9 cellular contexts compared by ENCODE assay signal in the genomic region with DNA sequence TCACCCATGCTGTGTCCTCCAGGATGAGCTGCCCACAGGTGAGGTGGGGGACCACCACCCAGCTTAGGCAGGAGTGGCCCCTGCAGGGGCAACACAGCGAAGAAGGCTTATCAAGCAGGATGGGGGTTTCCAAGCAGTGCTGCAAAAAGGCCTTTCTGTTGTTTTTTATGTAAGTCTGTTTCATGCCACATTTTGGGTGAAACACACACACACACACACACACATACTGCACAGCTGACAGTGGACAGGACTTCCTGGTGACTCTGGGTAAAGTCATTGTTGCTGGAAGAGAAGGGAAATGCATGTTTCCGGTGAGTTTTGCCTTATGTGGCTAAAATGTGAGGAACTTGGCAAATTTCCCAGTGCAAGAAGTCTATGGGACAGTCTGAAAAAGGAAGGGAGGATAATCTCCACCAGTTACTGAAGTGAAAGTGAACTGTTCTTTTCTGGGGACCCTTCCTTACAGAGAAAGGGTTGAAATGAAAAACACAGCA.
DNase-seq lines count a peak whose midpoint lies in the region; ATAC-seq and TF ChIP-seq lines count a peak whose summit lies in the region.
"Had no signal": no experiment of that assay in that cellular context is flagged by ENCODE, and none has a peak within 500 bp of the region (broad histone marks: within the 10 kb centered on the region; RNA-seq: fewer than 3 reads in every experiment).

No MANE protein-coding gene starts in this region.

- H3K9me3 Mint-ChIP-seq in activated CD4-positive, alpha-beta T cell treated with anti-CD3 and anti-CD28 coated beads for 36 hours (ENCODE audit: low read depth), result peaks cover 2% of the 10 kb centered on the region
- H3K9me3 Mint-ChIP-seq in activated B cell treated with CpG ODN at 0.5 μM for 24 hours, result peaks cover 2% of the 10 kb centered on the region

- peak; percentile 53 for ATAC-seq in activated CD4-positive, alpha-beta T cell treated with anti-CD3 and anti-CD28 coated beads for 36 hours
- ATAC-seq in activated B cell treated with CpG ODN at 0.5 μM for 24 hours (ENCODE audit: low read depth) (peak; percentile 58), gastroesophageal sphincter (peak; percentile 86)

- peaks cover 15% of the 10 kb centered on the region for H3K4me1 Mint-ChIP-seq in activated CD4-positive, alpha-beta T cell treated with anti-CD3 and anti-CD28 coated beads for 36 hours
- peaks cover 33% of the 10 kb centered on the region for H3K4me1 Mint-ChIP-seq in activated B cell treated with CpG ODN at 0.5 μM for 24 hours

- H3K27me3 Mint-ChIP-seq in activated CD4-positive, alpha-beta T cell treated with anti-CD3 and anti-CD28 coated beads for 36 hours, result no peaks in the 10 kb centered on the region
- no peaks in the 10 kb centered on the region for H3K27me3 Mint-ChIP-seq in activated B cell treated with CpG ODN at 0.5 μM for 24 hours

- TF ChIP-seq POLR2A in gastroesophageal sphincter (IDR thresholded peaks at IDR 0.05), result no peak

- POLR2A ChIA-PET in activated CD4-positive, alpha-beta T cell treated with anti-CD3 and anti-CD28 coated beads for 36 hours (lab: Charles Lee), result no interaction called here
- POLR2A ChIA-PET in activated B cell treated with CpG ODN at 0.5 μM for 24 hours (lab: Charles Lee), result interaction anchor here (0.8 to 1.6 kb wide), 2 partner anchors 11 to 41 kb away, joined by 3 to 9 read pairs; no protein-coding TSS in a partner anchor

- no peaks in the 10 kb centered on the region for H3K9me3 ChIP-seq in gastroesophageal sphincter

- H3K4me3 ChIP-seq in gastroesophageal sphincter (no peak overlapping the region), H7 (ENCODE audit: insufficient read depth, low read depth, low read length) (no peak overlapping the region)

- 22% methylated on average over 1 of the region's 2 CpGs; no CpG with 5 or more reads in 1 of the 2 donors for WGBS in gastroesophageal sphincter (ENCODE audit: low coverage in 1 of 2), 2 donors

- H3K4me1 ChIP-seq in gastroesophageal sphincter, result peaks cover 0 to 15% (median 0%) of the 10 kb centered on the region in 3 donors

- TF ChIP-seq EP300 in gastroesophageal sphincter (IDR thresholded peaks at IDR 0.05), result no peak

- H3K36me3 Mint-ChIP-seq in activated CD4-positive, alpha-beta T cell treated with anti-CD3 and anti-CD28 coated beads for 36 hours (ENCODE audit: low read depth), result peaks cover 2% of the 10 kb centered on the region
- no peaks in the 10 kb centered on the region for H3K36me3 Mint-ChIP-seq in activated B cell treated with CpG ODN at 0.5 μM for 24 hours (ENCODE audit: low read depth)

- H3K36me3 ChIP-seq in gastroesophageal sphincter (no peaks in the 10 kb centered on the region), H7 (replicated peaks; ENCODE audit: control insufficient read depth, insufficient read depth, low read length) (no peaks in the 10 kb centered on the region)

- H3K4me3 Mint-ChIP-seq in activated CD4-positive, alpha-beta T cell treated with anti-CD3 and anti-CD28 coated beads for 36 hours, result no peak overlapping the region
- no peak overlapping the region for H3K4me3 Mint-ChIP-seq in activated B cell treated with CpG ODN at 0.5 μM for 24 hours

- intact Hi-C loops in activated CD4-positive, alpha-beta T cell treated with anti-CD3 and anti-CD28 coated beads for 36 hours (cut with DNase I, micrococcal nuclease), result no loop called here
- intact Hi-C loops in activated B cell treated with CpG ODN at 0.5 μM for 24 hours (cut with micrococcal nuclease), result loop anchor here (1.0 to 2.0 kb wide), 2 partner anchors 8 to 14 kb away; no protein-coding TSS in a partner anchor

- CTCF ChIA-PET in activated CD4-positive, alpha-beta T cell treated with anti-CD3 and anti-CD28 coated beads for 36 hours (lab: Charles Lee), result no interaction called here
- CTCF ChIA-PET in activated B cell treated with CpG ODN at 0.5 μM for 24 hours (lab: Charles Lee), result no interaction called here

- H3K27ac Mint-ChIP-seq in activated CD4-positive, alpha-beta T cell treated with anti-CD3 and anti-CD28 coated beads for 36 hours, result peak overlapping the region; percentile 42
- H3K27ac Mint-ChIP-seq in activated B cell treated with CpG ODN at 0.5 μM for 24 hours, result peak overlapping the region; percentile 27

- DNase-seq in activated CD4-positive, alpha-beta T cell treated with anti-CD3 and anti-CD28 coated beads for 36 hours, result peak; percentile 34
- no peak for DNase-seq in activated CD4-positive, alpha-beta T cell treated with anti-CD3 and anti-CD28 coated beads for 48 hours
- peak; percentile 12 for DNase-seq in HT-29 (ENCODE audit: low spot score)
- no peak for DNase-seq in activated B cell treated with CpG ODN at 0.5 μM for 24 hours
- DNase-seq in putamen (ENCODE audit: low spot score), result peak; percentile 69
- DNase-seq in effector CD8-positive, alpha-beta T cell (lab: John Stamatoyannopoulos, UW), result no peak
- DNase-seq in H7, result no peak

- peak overlapping the region in 3 of 4 donors; percentile 42 to 65 (median 60) for H3K27ac ChIP-seq in gastroesophageal sphincter
- H3K27ac ChIP-seq: C4-2B had no signal

- TF ChIP-seq CTCF in activated B cell treated with CpG ODN at 0.5 μM for 24 hours (IDR thresholded peaks at IDR 0.05), result no peak
- TF ChIP-seq CTCF in gastroesophageal sphincter (IDR thresholded peaks at IDR 0.05), result no peak

- H3K27me3 ChIP-seq in gastroesophageal sphincter, result no peaks in the 10 kb centered on the region
- H3K27me3 ChIP-seq in H7 (ENCODE audit: control insufficient read depth, insufficient read depth, low read length), result no peaks in the 10 kb centered on the region

Comparison
In these comparisons a context has a peak if more than half of its experiments do, and no peak if none do; other contexts are left out.
1. DNase-seq: peak in activated CD4-positive, alpha-beta T cell treated with anti-CD3 and anti-CD28 coated beads for 36 hours (single experiment), HT-29 (single experiment) and putamen (single experiment); none in activated CD4-positive, alpha-beta T cell treated with anti-CD3 and anti-CD28 coated beads for 48 hours (single experiment), activated B cell treated with CpG ODN at 0.5 μM for 24 hours (single experiment), effector CD8-positive, alpha-beta T cell (single experiment) and H7 (single experiment).
2. Peak in every context shown above with its lines, with median percentiles within 50 percentile points of each other: ATAC-seq.